19 cellular contexts compared by ENCODE assay signal in genomic region chr11:61107888-61108287, GRCh38. TPM values are rescaled to one million over a fixed set of nuclear protein-coding genes. Genes with fewer than 3 reads are reported as not detected.
A peak's percentile ranks its signal among the peaks of the same experiment; 100 is the strongest.
DNase-seq lines count a peak whose midpoint lies in the region; ATAC-seq and TF ChIP-seq lines count a peak whose summit lies in the region.
"Had no signal": no experiment of that assay in that cellular context is flagged by ENCODE, and none has a peak within 500 bp of the region (broad histone marks: within the 10 kb centered on the region; RNA-seq: fewer than 3 reads in every experiment).

No MANE protein-coding gene starts in this region.

- H3F3A ChIP-seq in SK-N-SH (replicated peaks; ENCODE audit: insufficient read depth) = no peaks in the 10 kb centered on the region

- POLR2A ChIA-PET in activated naive CD8-positive, alpha-beta T cell treated with anti-CD3 and anti-CD28 coated beads, Interleukin-2, amount 10 ng/mL, durations not matched to agents 7 days and 5 days (lab: Charles Lee) = interaction anchor here (1.3 kb wide), 1 partner anchor 24 kb away, joined by 3 read pairs; no protein-coding TSS in a partner anchor
- POLR2A ChIA-PET in SK-N-SH (lab: Yijun Ruan, JAX) = no interaction called here

- WGBS in SK-N-SH (ENCODE audit: low lambda C conversion rate) = 63% methylated on average over 3 of the region's 3 CpGs

- TF ChIP-seq CTCF in SK-N-SH (IDR thresholded peaks at IDR 0.05) = no peak
- TF ChIP-seq CTCF in vagina (IDR thresholded peaks at IDR 0.05) = no peak

- CTCF ChIA-PET in SK-N-SH (lab: Yijun Ruan, JAX) = no interaction called here

- no peaks in the 10 kb centered on the region for H4K20me1 ChIP-seq in SK-N-SH (ENCODE audit: insufficient read depth)

- TF ChIP-seq EP300 in SK-N-SH (IDR thresholded peaks at IDR 0.05; ENCODE audit: borderline replicate concordance in 1 of 2, low read depth in 1 of 2, low read length in 1 of 2) = no peak

- peak overlapping the region; percentile 90 for H3K27ac Mint-ChIP-seq in activated CD4-positive, alpha-beta T cell treated with anti-CD3 and anti-CD28 coated beads, Interleukin-2, amount 10 ng/mL, durations not matched to agents 24 days and 14 days
- peak overlapping the region; percentile 81 for H3K27ac Mint-ChIP-seq in activated naive CD8-positive, alpha-beta T cell treated with anti-CD3 and anti-CD28 coated beads, Interleukin-2, amount 10 ng/mL, durations not matched to agents 7 days and 5 days
- H3K27ac Mint-ChIP-seq: CD14-positive monocyte, H9 had no signal

- H3K36me3 Mint-ChIP-seq in activated CD4-positive, alpha-beta T cell treated with anti-CD3 and anti-CD28 coated beads, Interleukin-2, amount 10 ng/mL, durations not matched to agents 24 days and 14 days (ENCODE audit: low read depth) = peaks cover 89% of the 10 kb centered on the region
- peaks cover 67% of the 10 kb centered on the region for H3K36me3 Mint-ChIP-seq in activated naive CD8-positive, alpha-beta T cell treated with anti-CD3 and anti-CD28 coated beads, Interleukin-2, amount 10 ng/mL, durations not matched to agents 7 days and 5 days
- H3K36me3 Mint-ChIP-seq: CD14-positive monocyte had no signal

- H3K36me3 ChIP-seq in SK-N-SH (replicated peaks in 1 of 2; ENCODE audit: control insufficient read depth in 1 of 2, insufficient read depth in 2 of 2, low read length in 1 of 2) (no peaks in the 10 kb centered on the region), vagina (no peaks in the 10 kb centered on the region)

- H3K4me2 ChIP-seq in SK-N-SH = no peak overlapping the region

- no peaks in the 10 kb centered on the region for H3K27me3 ChIP-seq in SK-N-SH (ENCODE audit: insufficient read depth)
- no peaks in the 10 kb centered on the region for H3K27me3 ChIP-seq in vagina

- no peaks in the 10 kb centered on the region for H3K9me3 ChIP-seq in SK-N-SH
- H3K9me3 ChIP-seq in vagina = no peaks in the 10 kb centered on the region

- no peak overlapping the region for H3K4me3 Mint-ChIP-seq in activated CD4-positive, alpha-beta T cell treated with anti-CD3 and anti-CD28 coated beads, Interleukin-2, amount 10 ng/mL, durations not matched to agents 24 days and 14 days
- peak overlapping the region; percentile 14 for H3K4me3 Mint-ChIP-seq in activated naive CD8-positive, alpha-beta T cell treated with anti-CD3 and anti-CD28 coated beads, Interleukin-2, amount 10 ng/mL, durations not matched to agents 7 days and 5 days
- H3K4me3 Mint-ChIP-seq: CD14-positive monocyte, H9 had no signal

- H3K79me2 ChIP-seq in SK-N-SH (ENCODE audit: insufficient read depth) = no peaks in the 10 kb centered on the region

- DNase-seq in activated CD4-positive, alpha-beta T cell treated with anti-CD3 and anti-CD28 coated beads, Interleukin-2, amount 10 ng/mL, durations not matched to agents 24 days and 14 days = no peak
- no peak for DNase-seq in activated CD4-positive, alpha-beta T cell treated with anti-CD3 and anti-CD28 coated beads for 1 hour
- DNase-seq in stimulated activated CD4-positive, alpha-beta T cell treated with anti-CD3 and anti-CD28 coated beads, Interleukin-15, amount 100 ng/mL, for 24 hours = peak; percentile 17
- DNase-seq in stimulated activated CD4-positive, alpha-beta T cell treated with anti-CD3 and anti-CD28 coated beads, Interleukin-4, amount 100 ng/mL, for 4 hours = no peak
- no peak for DNase-seq in activated naive CD8-positive, alpha-beta T cell treated with anti-CD3 and anti-CD28 coated beads, Interleukin-2, amount 10 ng/mL, durations not matched to agents 7 days and 5 days
- DNase-seq in C1 segment of cervical spinal cord (lab: John Stamatoyannopoulos, UW) (no peak), SK-N-SH (no peak), vagina (ENCODE audit: extremely low spot score in 2 of 2) (no peak)
- DNase-seq: 8988T, DMS79 treated with DMSO at 0.1 percent for 48 hours, GDM1, H9, Karpas-422, MM.1S, NCI-H1105, NCI-H187, NCI-H446, NCI-H774 had no signal

- no peak overlapping the region for H3K4me3 ChIP-seq in SK-N-SH (ENCODE audit: low read depth in 2 of 2, low read length in 1 of 2)
- no peak overlapping the region for H3K4me3 ChIP-seq in vagina

- ATAC-seq in activated naive CD8-positive, alpha-beta T cell treated with anti-CD3 and anti-CD28 coated beads, Interleukin-2, amount 10 ng/mL, durations not matched to agents 7 days and 5 days (ENCODE audit: low read depth) = no peak

- H2AFZ ChIP-seq in SK-N-SH (ENCODE audit: low read depth) = no peak overlapping the region

- no peaks in the 10 kb centered on the region for H3K9me2 ChIP-seq in SK-N-SH

- H3K27ac ChIP-seq in SK-N-SH (ENCODE audit: low read depth in 2 of 2, low read length in 1 of 2) (no peak overlapping the region), vagina (no peak overlapping the region)

- H3K9me3 Mint-ChIP-seq in activated CD4-positive, alpha-beta T cell treated with anti-CD3 and anti-CD28 coated beads, Interleukin-2, amount 10 ng/mL, durations not matched to agents 24 days and 14 days = peaks cover 4% of the 10 kb centered on the region
- no peaks in the 10 kb centered on the region for H3K9me3 Mint-ChIP-seq in activated naive CD8-positive, alpha-beta T cell treated with anti-CD3 and anti-CD28 coated beads, Interleukin-2, amount 10 ng/mL, durations not matched to agents 7 days and 5 days
- H3K9me3 Mint-ChIP-seq: CD14-positive monocyte, H9 had no signal

- H3K9ac ChIP-seq in SK-N-SH = no peak overlapping the region

- TF ChIP-seq RAD21 in SK-N-SH (IDR thresholded peaks at IDR 0.05; ENCODE audit: low read length) = no peak

- intact Hi-C loops in activated CD4-positive, alpha-beta T cell treated with anti-CD3 and anti-CD28 coated beads, Interleukin-2, amount 10 ng/mL, durations not matched to agents 24 days and 14 days (cut with micrococcal nuclease) = no loop called here
- intact Hi-C loops in vagina (cut with DNase I) = no loop called here

- no peak for TF ChIP-seq POLR2A in vagina (IDR thresholded peaks at IDR 0.05)

- peaks cover 83% of the 10 kb centered on the region for H3K4me1 Mint-ChIP-seq in activated CD4-positive, alpha-beta T cell treated with anti-CD3 and anti-CD28 coated beads, Interleukin-2, amount 10 ng/mL, durations not matched to agents 24 days and 14 days
- peaks cover 82% of the 10 kb centered on the region for H3K4me1 Mint-ChIP-seq in activated naive CD8-positive, alpha-beta T cell treated with anti-CD3 and anti-CD28 coated beads, Interleukin-2, amount 10 ng/mL, durations not matched to agents 7 days and 5 days
- H3K4me1 Mint-ChIP-seq: H9 had no signal

- H3K27me3 Mint-ChIP-seq in activated CD4-positive, alpha-beta T cell treated with anti-CD3 and anti-CD28 coated beads, Interleukin-2, amount 10 ng/mL, durations not matched to agents 24 days and 14 days = no peaks in the 10 kb centered on the region
- H3K27me3 Mint-ChIP-seq in activated naive CD8-positive, alpha-beta T cell treated with anti-CD3 and anti-CD28 coated beads, Interleukin-2, amount 10 ng/mL, durations not matched to agents 7 days and 5 days = no peaks in the 10 kb centered on the region

- H3K4me1 ChIP-seq in SK-N-SH (ENCODE audit: control insufficient read depth in 1 of 2, insufficient read depth in 2 of 2, low read depth in 1 of 2, low read length in 1 of 2) = no peaks in the 10 kb centered on the region; a peak in 1 of 4 replicates
- H3K4me1 ChIP-seq in vagina = no peaks in the 10 kb centered on the region

TF ChIP-seq in SK-N-SH, 30 proteins besides CTCF, POLR2A, EP300 and RAD21:
- no peak for TF ChIP-seq POLR2AphosphoS5 (IDR thresholded peaks at IDR 0.05; ENCODE audit: low read depth, low read length)
- TF ChIP-seq TAF1 (IDR thresholded peaks at IDR 0.05; ENCODE audit: borderline replicate concordance, low read depth, low read length) = no peak
- no peak for TF ChIP-seq SMC3 (IDR thresholded peaks at IDR 0.05; ENCODE audit: low read depth, low read length)
- no peak for TF ChIP-seq CHD2 (IDR thresholded peaks at IDR 0.05; ENCODE audit: low read length, partially characterized antibody)
- TF ChIP-seq RFX5 (IDR thresholded peaks at IDR 0.05; ENCODE audit: low read length) = no peak

RNA-seq across cellular contexts. Expression of gene CD5, which starts 5.6 kb away (rescaled TPM):
- 368 and 385 TPM in 2 replicates for total RNA-seq in activated CD4-positive, alpha-beta T cell treated with anti-CD3 and anti-CD28 coated beads, Interleukin-2, amount 10 ng/mL, durations not matched to agents 24 days and 14 days
- 100 to 1,000 TPM; 303 to 313 TPM for total RNA-seq in activated naive CD8-positive, alpha-beta T cell treated with anti-CD3 and anti-CD28 coated beads, Interleukin-2, amount 10 ng/mL, durations not matched to agents 7 days and 5 days
- not detected in 2 replicates for polyA plus RNA-seq in SK-N-SH (2012; rRNA removed)
- not detected in 2 replicates for polyA plus RNA-seq in SK-N-SH (2012; cell fraction: cytosol; rRNA removed)
- polyA plus RNA-seq in SK-N-SH (2012; cell fraction: nucleus; rRNA removed) = not detected in 2 replicates
- 0.98 TPM for total RNA-seq in vagina
- total RNA-seq: H9 had no signal

RNA-seq across cellular contexts. Expression of gene VPS37C, which starts 53.3 kb away (rescaled TPM):
- 13.3 and 13.7 TPM in 2 replicates for total RNA-seq in activated CD4-positive, alpha-beta T cell treated with anti-CD3 and anti-CD28 coated beads, Interleukin-2, amount 10 ng/mL, durations not matched to agents 24 days and 14 days
- total RNA-seq in activated naive CD8-positive, alpha-beta T cell treated with anti-CD3 and anti-CD28 coated beads, Interleukin-2, amount 10 ng/mL, durations not matched to agents 7 days and 5 days = 1 to 10 TPM; 5.6 to 6.0 TPM
- 11.7 and 15.2 TPM in 2 replicates for polyA plus RNA-seq in SK-N-SH (2012; rRNA removed)
- 10.5 and 12.9 TPM in 2 replicates for polyA plus RNA-seq in SK-N-SH (2012; cell fraction: cytosol; rRNA removed)
- polyA plus RNA-seq in SK-N-SH (2012; cell fraction: nucleus; rRNA removed) = 28.0 and 28.6 TPM in 2 replicates
- total RNA-seq in vagina = 15.7 TPM

Comparison
In these comparisons a context has a peak if more than half of its experiments do, and no peak if none do; other contexts are left out.
1. RNA of gene CD5, which starts 5.6 kb away (total RNA-seq): 368 to 385 TPM in activated CD4-positive, alpha-beta T cell treated with anti-CD3 and anti-CD28 coated beads, Interleukin-2, amount 10 ng/mL, durations not matched to agents 24 days and 14 days and 303 to 313 TPM in activated naive CD8-positive, alpha-beta T cell treated with anti-CD3 and anti-CD28 coated beads, Interleukin-2, amount 10 ng/mL, durations not matched to agents 7 days and 5 days; 0.98 TPM in vagina (single experiment); every median in the first group is over 100 times any median in the second.